ENCODE assay signal across 8 cellular contexts in genomic region chrX:83845397-83845796, GRCh38. TPM values are rescaled to one million over a fixed set of nuclear protein-coding genes. Genes with fewer than 3 reads are reported as not detected.
DNase-seq lines count a peak whose midpoint lies in the region; ATAC-seq and TF ChIP-seq lines count a peak whose summit lies in the region.
"Had no signal": no experiment of that assay in that cellular context is flagged by ENCODE, and none has a peak within 500 bp of the region (broad histone marks: within the 10 kb centered on the region; RNA-seq: fewer than 3 reads in every experiment).

No MANE protein-coding gene starts in this region.

- H3K4me1 ChIP-seq in colonic mucosa = no peaks in the 10 kb centered on the region

- ATAC-seq in GM19468 (IDR thresholded peaks at IDR 0.05; ENCODE audit: extremely low read depth, unreplicated experiment) = peak; percentile 84
- peak; percentile 100 for ATAC-seq in HG03378 (IDR thresholded peaks at IDR 0.05; ENCODE audit: unreplicated experiment)
- no peak for ATAC-seq in naive B cell (ENCODE audit: low read depth in 2 of 2)

- no peaks in the 10 kb centered on the region for H3K27me3 Mint-ChIP-seq in naive B cell
- H3K27me3 Mint-ChIP-seq: activated naive CD4-positive, alpha-beta T cell treated with anti-CD3 and anti-CD28 coated beads, Interleukin-2, amount 50 U/mL, for 24 hours had no signal

- no peak overlapping the region for H3K4me3 Mint-ChIP-seq in naive B cell
- H3K4me3 Mint-ChIP-seq: activated naive CD4-positive, alpha-beta T cell treated with anti-CD3 and anti-CD28 coated beads, Interleukin-2, amount 50 U/mL, for 24 hours had no signal

- DNase-seq in GM06990 (ENCODE audit: extremely low read depth, insufficient read length) (peak; percentile 6), NCI-H82 (lab: John Stamatoyannopoulos, UW) (peak; percentile 68), colonic mucosa (no peak), naive B cell (peak; percentile 7), NCI-H446 treated with DMSO at 0.1 percent for 48 hours (lab: John Stamatoyannopoulos, UW) (no peak)

- H3K36me3 Mint-ChIP-seq in naive B cell = no peaks in the 10 kb centered on the region
- H3K36me3 Mint-ChIP-seq: activated naive CD4-positive, alpha-beta T cell treated with anti-CD3 and anti-CD28 coated beads, Interleukin-2, amount 50 U/mL, for 24 hours had no signal

- H3K9me3 ChIP-seq in colonic mucosa = no peaks in the 10 kb centered on the region

- H3K27me3 ChIP-seq in GM06990 (replicated peaks; ENCODE audit: control insufficient read depth, insufficient read depth, low read length) = no peaks in the 10 kb centered on the region
- no peaks in the 10 kb centered on the region for H3K27me3 ChIP-seq in colonic mucosa

- H3K27ac Mint-ChIP-seq in naive B cell = no peak overlapping the region
- H3K27ac Mint-ChIP-seq: activated naive CD4-positive, alpha-beta T cell treated with anti-CD3 and anti-CD28 coated beads, Interleukin-2, amount 50 U/mL, for 24 hours had no signal

- TF ChIP-seq CTCF in GM06990 (IDR thresholded peaks at IDR 0.05; ENCODE audit: insufficient read depth, low read length, poor library complexity, severe bottlenecking) (peak; percentile 83), colonic mucosa (IDR thresholded peaks at IDR 0.05) (peak; percentile 70)

- no peaks in the 10 kb centered on the region for H3K36me3 ChIP-seq in GM06990 (ENCODE audit: control insufficient read depth, insufficient read depth, low read length)
- no peaks in the 10 kb centered on the region for H3K36me3 ChIP-seq in colonic mucosa

- no peak overlapping the region for H3K4me3 ChIP-seq in GM06990 (replicated peaks; ENCODE audit: low read depth, low read length)
- H3K4me3 ChIP-seq in colonic mucosa = no peak overlapping the region

- H3K4me1 Mint-ChIP-seq in naive B cell = no peaks in the 10 kb centered on the region
- H3K4me1 Mint-ChIP-seq: activated naive CD4-positive, alpha-beta T cell treated with anti-CD3 and anti-CD28 coated beads, Interleukin-2, amount 50 U/mL, for 24 hours had no signal

- H3K9me3 Mint-ChIP-seq in naive B cell = peaks cover 0 to 3% (median 0%) of the 10 kb centered on the region in 7 donors
- H3K9me3 Mint-ChIP-seq: activated naive CD4-positive, alpha-beta T cell treated with anti-CD3 and anti-CD28 coated beads, Interleukin-2, amount 50 U/mL, for 24 hours had no signal

- H3K9ac ChIP-seq in colonic mucosa (ENCODE audit: low read depth in 2 of 2, low read length in 2 of 2) = no peak overlapping the region

- intact Hi-C loops in colonic mucosa (cut with DNase I) = no loop called here

- H3K27ac ChIP-seq in colonic mucosa = no peak overlapping the region

RNA-seq across cellular contexts. Expression of gene CYLC1, which starts 15.5 kb away (rescaled TPM):
- not detected for total RNA-seq in colonic mucosa
- not detected for polyA plus RNA-seq in naive B cell (ENCODE audit: low read depth in 6 of 6)

Comparison
In these comparisons a context has a peak if more than half of its experiments do, and no peak if none do; other contexts are left out.
1. DNase-seq: peak in GM06990 (single experiment), NCI-H82 (single experiment) and naive B cell (single experiment); none in colonic mucosa (single experiment) and NCI-H446 treated with DMSO at 0.1 percent for 48 hours (single experiment).
2. ATAC-seq: peak in GM19468 (single experiment) and HG03378 (single experiment); none in naive B cell (0 of 2).